In the genomic region with DNA sequence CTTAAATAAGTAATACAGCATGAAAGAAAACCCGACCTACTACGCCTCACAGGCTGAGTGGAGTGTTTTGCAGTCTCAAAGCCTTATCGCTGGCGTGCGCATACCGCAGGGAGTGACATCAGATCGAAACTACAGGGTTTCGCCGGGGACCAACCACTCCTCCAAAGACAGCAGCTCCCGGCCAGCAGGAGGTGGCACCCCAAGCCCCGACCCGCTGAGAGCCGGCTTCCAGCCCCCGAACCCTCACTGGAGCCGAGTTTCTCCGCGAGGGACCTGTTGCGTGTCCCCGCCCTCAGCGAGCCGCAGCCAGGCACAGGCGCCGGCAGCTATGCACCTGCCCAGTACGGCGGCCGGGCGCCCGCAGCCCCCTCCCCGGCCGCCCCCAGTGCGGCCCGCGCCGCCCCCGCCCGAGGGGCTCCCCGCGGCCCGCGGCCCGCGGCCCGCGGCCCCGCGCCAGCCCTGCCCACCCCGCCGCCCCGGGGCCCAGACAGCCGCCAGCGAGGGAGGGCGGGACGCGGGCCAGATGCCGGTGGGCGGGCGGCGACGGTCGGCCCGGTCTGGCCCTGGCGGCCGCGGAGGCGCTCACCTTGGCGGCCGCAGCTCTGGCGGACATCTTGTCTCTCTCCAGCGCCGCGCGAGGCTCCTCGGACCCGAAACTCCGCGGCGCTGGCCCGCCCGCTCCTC, we compare ENCODE assay signal across 8 cellular contexts. TPM values are rescaled to one million over a fixed set of nuclear protein-coding genes. Genes with fewer than 3 reads are reported as not detected.
DNase-seq lines count a peak whose midpoint lies in the region; ATAC-seq and TF ChIP-seq lines count a peak whose summit lies in the region.

No MANE protein-coding gene starts in this region.

- TF ChIP-seq CTCF in A673 (conservative IDR thresholded peaks at IDR 0.05; ENCODE audit: low read depth, low read length) (no peak), fibroblast of the aortic adventitia (IDR thresholded peaks at IDR 0.05; ENCODE audit: insufficient read depth, low read length) (peak; percentile 46), upper lobe of right lung (IDR thresholded peaks at IDR 0.05) (no peak)

- peaks cover 46% of the 10 kb centered on the region for H3K27me3 Mint-ChIP-seq in activated CD8-positive, alpha-beta T cell treated with anti-CD3 and anti-CD28 coated beads, Interleukin-2, amount 10 ng/mL, durations not matched to agents 7 days and 5 days (ENCODE audit: low read depth)
- H3K27me3 Mint-ChIP-seq in naive thymus-derived CD8-positive, alpha-beta T cell: peaks cover 38 to 62% (median 51%) of the 10 kb centered on the region in 5 donors

- no peaks in the 10 kb centered on the region for H3K27me3 ChIP-seq in A673 (replicated peaks; ENCODE audit: insufficient read depth, low read depth, low read length, poor library complexity)
- H3K27me3 ChIP-seq in upper lobe of right lung: no peaks in the 10 kb centered on the region

- DNase-seq in A673 (ENCODE audit: low spot score): peak; percentile 68
- DNase-seq in KG1 (lab: John Stamatoyannopoulos, UW): peak; percentile 3
- DNase-seq in activated CD8-positive, alpha-beta T cell treated with anti-CD3 and anti-CD28 coated beads, Interleukin-2, amount 10 ng/mL, durations not matched to agents 7 days and 5 days: peak; percentile 49
- DNase-seq in fibroblast of the aortic adventitia (ENCODE audit: low read depth): peak; percentile 77
- peak in 5 of 10 donors; percentile 8 to 38 (median 15) for DNase-seq in naive thymus-derived CD8-positive, alpha-beta T cell
- DNase-seq in upper lobe of right lung: peak; percentile 85

- H3K36me3 ChIP-seq in A673 (ENCODE audit: insufficient read depth, low read length, poor library complexity, severe bottlenecking): no peaks in the 10 kb centered on the region
- no peaks in the 10 kb centered on the region for H3K36me3 ChIP-seq in upper lobe of right lung

- H3K4me1 Mint-ChIP-seq in activated CD8-positive, alpha-beta T cell treated with anti-CD3 and anti-CD28 coated beads, Interleukin-2, amount 10 ng/mL, durations not matched to agents 7 days and 5 days (ENCODE audit: low read depth): peaks cover 15% of the 10 kb centered on the region
- peaks cover 4 to 29% (median 24%) of the 10 kb centered on the region in 4 donors for H3K4me1 Mint-ChIP-seq in naive thymus-derived CD8-positive, alpha-beta T cell

- H3K4me1 ChIP-seq in A673 (ENCODE audit: insufficient read depth, low read length, poor library complexity, severe bottlenecking): peaks cover 24% of the 10 kb centered on the region
- H3K4me1 ChIP-seq in upper lobe of right lung: peaks cover 13% of the 10 kb centered on the region

- H3K27ac Mint-ChIP-seq in activated CD8-positive, alpha-beta T cell treated with anti-CD3 and anti-CD28 coated beads, Interleukin-2, amount 10 ng/mL, durations not matched to agents 7 days and 5 days: no peak overlapping the region
- H3K27ac Mint-ChIP-seq in naive thymus-derived CD8-positive, alpha-beta T cell: no peak overlapping the region

- peaks cover 5% of the 10 kb centered on the region for H3K9me3 Mint-ChIP-seq in activated CD8-positive, alpha-beta T cell treated with anti-CD3 and anti-CD28 coated beads, Interleukin-2, amount 10 ng/mL, durations not matched to agents 7 days and 5 days (ENCODE audit: insufficient read depth)
- H3K9me3 Mint-ChIP-seq in naive thymus-derived CD8-positive, alpha-beta T cell: peaks cover 0 to 45% (median 20%) of the 10 kb centered on the region in 9 donors

- CTCF ChIA-PET in A673 (lab: Charles Lee): no interaction called here
- CTCF ChIA-PET in activated CD8-positive, alpha-beta T cell treated with anti-CD3 and anti-CD28 coated beads, Interleukin-2, amount 10 ng/mL, durations not matched to agents 7 days and 5 days (lab: Charles Lee): interaction anchor here (1.2 kb wide), 1 partner anchor 12 kb away, joined by 3 read pairs; no protein-coding TSS in a partner anchor

- ATAC-seq in GM18502 (IDR thresholded peaks at IDR 0.05; ENCODE audit: poor library complexity, unreplicated experiment): peak; percentile 86
- ATAC-seq in activated CD8-positive, alpha-beta T cell treated with anti-CD3 and anti-CD28 coated beads, Interleukin-2, amount 10 ng/mL, durations not matched to agents 7 days and 5 days: peak; percentile 67
- peak; percentile 42 to 49 for ATAC-seq in naive thymus-derived CD8-positive, alpha-beta T cell
- peak; percentile 82 for ATAC-seq in upper lobe of right lung
- ATAC-seq in HG03280 (IDR thresholded peaks at IDR 0.05; ENCODE audit: unreplicated experiment): no peak

- H3K4me3 Mint-ChIP-seq in activated CD8-positive, alpha-beta T cell treated with anti-CD3 and anti-CD28 coated beads, Interleukin-2, amount 10 ng/mL, durations not matched to agents 7 days and 5 days: no peak overlapping the region
- peak overlapping the region; percentile 39 to 75 (median 61) for H3K4me3 Mint-ChIP-seq in naive thymus-derived CD8-positive, alpha-beta T cell

- H3K4me3 ChIP-seq in A673 (ENCODE audit: low read depth, low read length, poor library complexity, severe bottlenecking) (peak overlapping the region; percentile 76), fibroblast of the aortic adventitia (ENCODE audit: low read depth, low read length) (peak overlapping the region; percentile 82), upper lobe of right lung (peak overlapping the region; percentile 65)

- intact Hi-C loops in A673 (cut with micrococcal nuclease; ENCODE audit: unreplicated experiment): no loop called here
- intact Hi-C loops in upper lobe of right lung (cut with DNase I): no loop called here

- peaks cover 19% of the 10 kb centered on the region for H3K36me3 Mint-ChIP-seq in activated CD8-positive, alpha-beta T cell treated with anti-CD3 and anti-CD28 coated beads, Interleukin-2, amount 10 ng/mL, durations not matched to agents 7 days and 5 days (ENCODE audit: low read depth)
- H3K36me3 Mint-ChIP-seq in naive thymus-derived CD8-positive, alpha-beta T cell: peaks cover 0 to 14% (median 13%) of the 10 kb centered on the region in 3 donors

- POLR2A ChIA-PET in A673 (lab: Charles Lee; ENCODE audit: low non-redundant PET): no interaction called here
- POLR2A ChIA-PET in activated CD8-positive, alpha-beta T cell treated with anti-CD3 and anti-CD28 coated beads, Interleukin-2, amount 10 ng/mL, durations not matched to agents 7 days and 5 days (lab: Charles Lee): no interaction called here
- POLR2A ChIA-PET in naive thymus-derived CD8-positive, alpha-beta T cell (lab: Charles Lee): no interaction called here

- no peaks in the 10 kb centered on the region for H3K9me3 ChIP-seq in A673 (ENCODE audit: low read depth, low read length, poor library complexity, severe bottlenecking)
- no peaks in the 10 kb centered on the region for H3K9me3 ChIP-seq in upper lobe of right lung

- H3K27ac ChIP-seq in A673 (ENCODE audit: low read depth, low read length, poor library complexity, severe bottlenecking): peak overlapping the region; percentile 75
- peak overlapping the region; percentile 92 for H3K27ac ChIP-seq in upper lobe of right lung

- BruUV-seq in A673 (replicated peaks; lab: Mats Ljungman, UMichigan): no TSS peak

RNA-seq across cellular contexts. Expression of gene TJP1, which starts 0.7 kb away (rescaled TPM):
- total RNA-seq in A673 (2021) (34.7 and 42.9 TPM in 2 replicates), fibroblast of the aortic adventitia (ENCODE audit: low replicate concordance) (94.2 and 95.3 TPM in 2 replicates), upper lobe of right lung (147 TPM)
- total RNA-seq in activated CD8-positive, alpha-beta T cell treated with anti-CD3 and anti-CD28 coated beads, Interleukin-2, amount 10 ng/mL, durations not matched to agents 7 days and 5 days: not detected
- total RNA-seq in naive thymus-derived CD8-positive, alpha-beta T cell: not detected
- not detected for polyA plus RNA-seq in naive thymus-derived CD8-positive, alpha-beta T cell

Comparison
In these comparisons a context has a peak if more than half of its experiments do, and no peak if none do; other contexts are left out.
1. RNA of gene TJP1, which starts 0.7 kb away (total RNA-seq): 147 TPM in upper lobe of right lung (single experiment), 94.2 to 95.3 TPM in fibroblast of the aortic adventitia and 34.7 to 42.9 TPM in A673; not detected in activated CD8-positive, alpha-beta T cell treated with anti-CD3 and anti-CD28 coated beads, Interleukin-2, amount 10 ng/mL, durations not matched to agents 7 days and 5 days and not detected in naive thymus-derived CD8-positive, alpha-beta T cell; every median in the first group is over 10 times any median in the second.
2. Peak in every context shown above with its lines, with median percentiles within 50 percentile points of each other: H3K4me3 ChIP-seq.